Comparison of ENCODE assay signal across 6 cellular contexts in genomic region chr1:91422523-91422922, GRCh38. TPM values are rescaled to one million over a fixed set of nuclear protein-coding genes. Genes with fewer than 3 reads are reported as not detected.
"Had no signal": no experiment of that assay in that cellular context is flagged by ENCODE, and none has a peak within 500 bp of the region (broad histone marks: within the 10 kb centered on the region; RNA-seq: fewer than 3 reads in every experiment).

No MANE protein-coding gene starts in this region.

RNA-seq across cellular contexts. Expression of gene HFM1, which starts 17.9 kb away (rescaled TPM):
- total RNA-seq: PC-3, PC-9, Peyer's patch, RPMI7951, SJSA1, T-cell had no signal
